ENCODE assay signal across 1 cellular context in the genomic region with DNA sequence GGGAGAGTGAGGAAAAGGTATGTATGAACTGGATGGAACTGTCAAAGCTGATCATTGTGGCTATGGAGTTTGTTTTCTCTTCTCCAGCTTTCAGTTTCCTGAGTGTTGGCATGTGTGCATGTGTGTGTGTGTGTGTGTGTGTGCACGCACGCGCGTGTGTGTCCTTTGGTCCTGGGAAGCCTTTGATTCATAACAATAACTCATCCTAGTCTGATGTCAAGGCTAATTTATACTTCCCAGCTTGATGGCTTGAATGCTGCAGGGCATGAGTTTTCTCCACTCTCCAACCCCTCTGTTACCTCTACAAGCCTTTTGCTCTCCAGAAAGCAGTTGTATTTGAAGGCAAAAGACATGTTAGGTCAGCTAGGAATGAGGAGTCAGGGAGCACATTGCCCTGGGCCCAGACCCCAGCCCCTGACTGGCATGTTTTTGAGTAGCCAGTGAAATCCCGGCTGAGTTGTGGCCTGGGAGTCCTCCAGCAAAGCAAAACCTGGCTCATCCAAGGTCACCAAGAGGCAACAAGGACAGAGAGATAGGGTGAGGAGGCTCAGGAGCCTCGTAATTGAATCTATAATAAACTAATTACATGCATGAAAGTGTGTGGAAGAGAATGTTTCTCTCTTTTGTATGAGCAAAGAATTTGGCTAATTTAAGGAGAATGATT.
TF ChIP-seq lines count a peak whose summit lies in the region.

No MANE protein-coding gene starts in this region.

TF ChIP-seq in SK-N-SH treated with all-trans-retinoic acid at 6 μM for 48 hours, 23 proteins besides CTCF, POLR2A, EP300 and RAD21 (continued from another document):
- TF ChIP-seq POU6F1 (CRISPR knock-in tag; IDR thresholded peaks at IDR 0.05; ENCODE audit: borderline replicate concordance, low read depth): no peak
- no peak for TF ChIP-seq GLIS3 (CRISPR knock-in tag; IDR thresholded peaks at IDR 0.05)
- TF ChIP-seq ESRRG (CRISPR knock-in tag; IDR thresholded peaks at IDR 0.05): no peak
- TF ChIP-seq CSRNP3 (CRISPR knock-in tag; IDR thresholded peaks at IDR 0.05): no peak
- no peak for TF ChIP-seq CSDC2 (CRISPR knock-in tag; IDR thresholded peaks at IDR 0.05)
